Comparison of ENCODE assay signal across 3 cellular contexts in the genomic region with DNA sequence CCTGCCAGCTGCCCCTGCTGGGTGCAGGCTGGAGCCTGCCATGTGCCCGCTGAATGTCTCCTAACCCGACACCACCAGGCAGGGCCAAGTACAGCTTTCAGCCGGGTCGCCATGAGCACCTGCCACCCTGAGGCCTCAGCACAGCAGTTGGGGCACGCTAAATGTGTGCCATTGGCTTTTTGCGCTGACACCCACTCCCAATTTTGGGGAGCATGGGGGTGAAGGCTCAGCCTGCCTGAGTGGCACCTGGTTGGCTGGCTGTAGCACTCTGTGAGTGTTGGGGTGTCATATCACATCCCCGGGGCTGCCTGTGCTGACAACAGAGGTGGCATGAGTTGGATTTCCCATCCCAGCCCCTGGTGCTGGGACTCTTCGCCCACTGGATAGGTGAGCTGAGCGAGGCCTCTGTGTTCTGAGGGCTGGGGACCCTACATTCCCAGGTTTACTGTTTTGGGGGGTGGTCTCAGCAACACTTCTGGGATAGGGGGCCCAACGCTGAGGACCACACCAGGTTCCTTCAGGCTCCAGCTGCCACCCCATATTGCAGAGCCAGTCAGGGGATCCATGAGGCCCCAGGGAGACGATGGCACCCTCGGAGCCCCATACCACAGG.
TF ChIP-seq lines count a peak whose summit lies in the region.

No MANE protein-coding gene starts in this region.

TF ChIP-seq in IMR-90, 13 proteins besides CTCF, POLR2A, EP300 and RAD21:
- TF ChIP-seq, protein P1, sequence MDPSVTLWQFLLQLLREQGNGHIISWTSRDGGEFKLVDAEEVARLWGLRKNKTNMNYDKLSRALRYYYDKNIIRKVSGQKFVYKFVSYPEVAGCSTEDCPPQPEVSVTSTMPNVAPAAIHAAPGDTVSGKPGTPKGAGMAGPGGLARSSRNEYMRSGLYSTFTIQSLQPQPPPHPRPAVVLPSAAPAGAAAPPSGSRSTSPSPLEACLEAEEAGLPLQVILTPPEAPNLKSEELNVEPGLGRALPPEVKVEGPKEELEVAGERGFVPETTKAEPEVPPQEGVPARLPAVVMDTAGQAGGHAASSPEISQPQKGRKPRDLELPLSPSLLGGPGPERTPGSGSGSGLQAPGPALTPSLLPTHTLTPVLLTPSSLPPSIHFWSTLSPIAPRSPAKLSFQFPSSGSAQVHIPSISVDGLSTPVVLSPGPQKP (IDR thresholded peaks at IDR 0.05; ENCODE audit: borderline replicate concordance, low read depth, low read length) = no peak
- TF ChIP-seq, protein P2, sequence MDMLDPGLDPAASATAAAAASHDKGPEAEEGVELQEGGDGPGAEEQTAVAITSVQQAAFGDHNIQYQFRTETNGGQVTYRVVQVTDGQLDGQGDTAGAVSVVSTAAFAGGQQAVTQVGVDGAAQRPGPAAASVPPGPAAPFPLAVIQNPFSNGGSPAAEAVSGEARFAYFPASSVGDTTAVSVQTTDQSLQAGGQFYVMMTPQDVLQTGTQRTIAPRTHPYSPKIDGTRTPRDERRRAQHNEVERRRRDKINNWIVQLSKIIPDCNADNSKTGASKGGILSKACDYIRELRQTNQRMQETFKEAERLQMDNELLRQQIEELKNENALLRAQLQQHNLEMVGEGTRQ (IDR thresholded peaks at IDR 0.05; ENCODE audit: low read depth, low read length) = no peak
- no peak for TF ChIP-seq MAZ (IDR thresholded peaks at IDR 0.05; ENCODE audit: borderline replicate concordance, low read depth, low read length)
- TF ChIP-seq RFX5 (IDR thresholded peaks at IDR 0.05; ENCODE audit: low read depth, low read length) = no peak
- no peak for TF ChIP-seq CHD1 (IDR thresholded peaks at IDR 0.05; ENCODE audit: low read depth, low read length)

TF ChIP-seq in K562, 482 proteins besides CTCF, POLR2A, EP300 and RAD21:
- TF ChIP-seq, protein P3, sequence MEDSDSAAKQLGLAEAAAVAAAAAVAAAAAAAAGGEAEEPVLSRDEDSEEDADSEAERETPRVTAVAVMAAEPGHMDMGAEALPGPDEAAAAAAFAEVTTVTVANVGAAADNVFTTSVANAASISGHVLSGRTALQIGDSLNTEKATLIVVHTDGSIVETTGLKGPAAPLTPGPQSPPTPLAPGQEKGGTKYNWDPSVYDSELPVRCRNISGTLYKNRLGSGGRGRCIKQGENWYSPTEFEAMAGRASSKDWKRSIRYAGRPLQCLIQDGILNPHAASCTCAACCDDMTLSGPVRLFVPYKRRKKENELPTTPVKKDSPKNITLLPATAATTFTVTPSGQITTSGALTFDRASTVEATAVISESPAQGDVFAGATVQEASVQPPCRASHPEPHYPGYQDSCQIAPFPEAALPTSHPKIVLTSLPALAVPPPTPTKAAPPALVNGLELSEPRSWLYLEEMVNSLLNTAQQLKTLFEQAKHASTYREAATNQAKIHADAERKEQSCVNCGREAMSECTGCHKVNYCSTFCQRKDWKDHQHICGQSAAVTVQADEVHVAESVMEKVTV (CRISPR knock-in tag; IDR thresholded peaks at IDR 0.05) = no peak
- TF ChIP-seq, protein P4, sequence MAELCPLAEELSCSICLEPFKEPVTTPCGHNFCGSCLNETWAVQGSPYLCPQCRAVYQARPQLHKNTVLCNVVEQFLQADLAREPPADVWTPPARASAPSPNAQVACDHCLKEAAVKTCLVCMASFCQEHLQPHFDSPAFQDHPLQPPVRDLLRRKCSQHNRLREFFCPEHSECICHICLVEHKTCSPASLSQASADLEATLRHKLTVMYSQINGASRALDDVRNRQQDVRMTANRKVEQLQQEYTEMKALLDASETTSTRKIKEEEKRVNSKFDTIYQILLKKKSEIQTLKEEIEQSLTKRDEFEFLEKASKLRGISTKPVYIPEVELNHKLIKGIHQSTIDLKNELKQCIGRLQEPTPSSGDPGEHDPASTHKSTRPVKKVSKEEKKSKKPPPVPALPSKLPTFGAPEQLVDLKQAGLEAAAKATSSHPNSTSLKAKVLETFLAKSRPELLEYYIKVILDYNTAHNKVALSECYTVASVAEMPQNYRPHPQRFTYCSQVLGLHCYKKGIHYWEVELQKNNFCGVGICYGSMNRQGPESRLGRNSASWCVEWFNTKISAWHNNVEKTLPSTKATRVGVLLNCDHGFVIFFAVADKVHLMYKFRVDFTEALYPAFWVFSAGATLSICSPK (IDR thresholded peaks at IDR 0.05; ENCODE audit: borderline replicate concordance) = no peak
- no peak for TF ChIP-seq NFYB (IDR thresholded peaks at IDR 0.05; ENCODE audit: extremely low read depth, insufficient read length)
- TF ChIP-seq SUPT5H (IDR thresholded peaks at IDR 0.05) = peak; percentile 31; the same call in 1 of the 2 replicates
- no peak for TF ChIP-seq ZNF41 (CRISPR knock-in tag; conservative IDR thresholded peaks at IDR 0.05)
- peak; percentile 71; the same call in 1 of the 2 replicates for TF ChIP-seq POLR2AphosphoS2 (IDR thresholded peaks at IDR 0.05; ENCODE audit: low read length)
- peak; percentile 61 for TF ChIP-seq POLR2G (IDR thresholded peaks at IDR 0.05; ENCODE audit: low read depth, low read length)
- peak; percentile 16 for TF ChIP-seq RBM22 (IDR thresholded peaks at IDR 0.05; ENCODE audit: low read depth, low read length, poor library complexity, severe bottlenecking)

TF ChIP-seq in SK-N-SH treated with all-trans-retinoic acid at 6 μM for 48 hours, 23 proteins besides CTCF, POLR2A, EP300 and RAD21:
- no peak for TF ChIP-seq TCF4 (CRISPR knock-in tag; IDR thresholded peaks at IDR 0.05; ENCODE audit: borderline replicate concordance)
- no peak for TF ChIP-seq ZNF8 (CRISPR knock-in tag; IDR thresholded peaks at IDR 0.05)
- no peak for TF ChIP-seq ESRRG (CRISPR knock-in tag; IDR thresholded peaks at IDR 0.05)
- TF ChIP-seq, protein P5, sequence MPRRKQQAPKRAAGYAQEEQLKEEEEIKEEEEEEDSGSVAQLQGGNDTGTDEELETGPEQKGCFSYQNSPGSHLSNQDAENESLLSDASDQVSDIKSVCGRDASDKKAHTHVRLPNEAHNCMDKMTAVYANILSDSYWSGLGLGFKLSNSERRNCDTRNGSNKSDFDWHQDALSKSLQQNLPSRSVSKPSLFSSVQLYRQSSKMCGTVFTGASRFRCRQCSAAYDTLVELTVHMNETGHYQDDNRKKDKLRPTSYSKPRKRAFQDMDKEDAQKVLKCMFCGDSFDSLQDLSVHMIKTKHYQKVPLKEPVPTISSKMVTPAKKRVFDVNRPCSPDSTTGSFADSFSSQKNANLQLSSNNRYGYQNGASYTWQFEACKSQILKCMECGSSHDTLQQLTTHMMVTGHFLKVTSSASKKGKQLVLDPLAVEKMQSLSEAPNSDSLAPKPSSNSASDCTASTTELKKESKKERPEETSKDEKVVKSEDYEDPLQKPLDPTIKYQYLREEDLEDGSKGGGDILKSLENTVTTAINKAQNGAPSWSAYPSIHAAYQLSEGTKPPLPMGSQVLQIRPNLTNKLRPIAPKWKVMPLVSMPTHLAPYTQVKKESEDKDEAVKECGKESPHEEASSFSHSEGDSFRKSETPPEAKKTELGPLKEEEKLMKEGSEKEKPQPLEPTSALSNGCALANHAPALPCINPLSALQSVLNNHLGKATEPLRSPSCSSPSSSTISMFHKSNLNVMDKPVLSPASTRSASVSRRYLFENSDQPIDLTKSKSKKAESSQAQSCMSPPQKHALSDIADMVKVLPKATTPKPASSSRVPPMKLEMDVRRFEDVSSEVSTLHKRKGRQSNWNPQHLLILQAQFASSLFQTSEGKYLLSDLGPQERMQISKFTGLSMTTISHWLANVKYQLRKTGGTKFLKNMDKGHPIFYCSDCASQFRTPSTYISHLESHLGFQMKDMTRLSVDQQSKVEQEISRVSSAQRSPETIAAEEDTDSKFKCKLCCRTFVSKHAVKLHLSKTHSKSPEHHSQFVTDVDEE (CRISPR knock-in tag; IDR thresholded peaks at IDR 0.05) = no peak
- TF ChIP-seq ZFP30 (CRISPR knock-in tag; IDR thresholded peaks at IDR 0.05) = no peak
- no peak for TF ChIP-seq ARNTL (CRISPR knock-in tag; IDR thresholded peaks at IDR 0.05; ENCODE audit: borderline replicate concordance, low read depth)
- no peak for TF ChIP-seq CSDC2 (CRISPR knock-in tag; IDR thresholded peaks at IDR 0.05)
- TF ChIP-seq, protein P6, sequence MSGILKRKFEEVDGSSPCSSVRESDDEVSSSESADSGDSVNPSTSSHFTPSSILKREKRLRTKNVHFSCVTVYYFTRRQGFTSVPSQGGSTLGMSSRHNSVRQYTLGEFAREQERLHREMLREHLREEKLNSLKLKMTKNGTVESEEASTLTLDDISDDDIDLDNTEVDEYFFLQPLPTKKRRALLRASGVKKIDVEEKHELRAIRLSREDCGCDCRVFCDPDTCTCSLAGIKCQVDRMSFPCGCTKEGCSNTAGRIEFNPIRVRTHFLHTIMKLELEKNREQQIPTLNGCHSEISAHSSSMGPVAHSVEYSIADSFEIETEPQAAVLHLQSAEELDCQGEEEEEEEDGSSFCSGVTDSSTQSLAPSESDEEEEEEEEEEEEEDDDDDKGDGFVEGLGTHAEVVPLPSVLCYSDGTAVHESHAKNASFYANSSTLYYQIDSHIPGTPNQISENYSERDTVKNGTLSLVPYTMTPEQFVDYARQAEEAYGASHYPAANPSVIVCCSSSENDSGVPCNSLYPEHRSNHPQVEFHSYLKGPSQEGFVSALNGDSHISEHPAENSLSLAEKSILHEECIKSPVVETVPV (CRISPR knock-in tag; IDR thresholded peaks at IDR 0.05) = no peak
- TF ChIP-seq ZC3H10 (CRISPR knock-in tag; IDR thresholded peaks at IDR 0.05) = no peak
- no peak for TF ChIP-seq GLIS3 (CRISPR knock-in tag; IDR thresholded peaks at IDR 0.05)
- TF ChIP-seq, protein P7, sequence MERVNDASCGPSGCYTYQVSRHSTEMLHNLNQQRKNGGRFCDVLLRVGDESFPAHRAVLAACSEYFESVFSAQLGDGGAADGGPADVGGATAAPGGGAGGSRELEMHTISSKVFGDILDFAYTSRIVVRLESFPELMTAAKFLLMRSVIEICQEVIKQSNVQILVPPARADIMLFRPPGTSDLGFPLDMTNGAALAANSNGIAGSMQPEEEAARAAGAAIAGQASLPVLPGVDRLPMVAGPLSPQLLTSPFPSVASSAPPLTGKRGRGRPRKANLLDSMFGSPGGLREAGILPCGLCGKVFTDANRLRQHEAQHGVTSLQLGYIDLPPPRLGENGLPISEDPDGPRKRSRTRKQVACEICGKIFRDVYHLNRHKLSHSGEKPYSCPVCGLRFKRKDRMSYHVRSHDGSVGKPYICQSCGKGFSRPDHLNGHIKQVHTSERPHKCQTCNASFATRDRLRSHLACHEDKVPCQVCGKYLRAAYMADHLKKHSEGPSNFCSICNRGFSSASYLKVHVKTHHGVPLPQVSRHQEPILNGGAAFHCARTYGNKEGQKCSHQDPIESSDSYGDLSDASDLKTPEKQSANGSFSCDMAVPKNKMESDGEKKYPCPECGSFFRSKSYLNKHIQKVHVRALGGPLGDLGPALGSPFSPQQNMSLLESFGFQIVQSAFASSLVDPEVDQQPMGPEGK (CRISPR knock-in tag; IDR thresholded peaks at IDR 0.05; ENCODE audit: borderline replicate concordance) = no peak
- no peak for TF ChIP-seq ZNF70 (CRISPR knock-in tag; IDR thresholded peaks at IDR 0.05)
- TF ChIP-seq OSR1 (CRISPR knock-in tag; IDR thresholded peaks at IDR 0.05) = no peak
